Comparison of ENCODE assay signal across 11 cellular contexts in the genomic region with DNA sequence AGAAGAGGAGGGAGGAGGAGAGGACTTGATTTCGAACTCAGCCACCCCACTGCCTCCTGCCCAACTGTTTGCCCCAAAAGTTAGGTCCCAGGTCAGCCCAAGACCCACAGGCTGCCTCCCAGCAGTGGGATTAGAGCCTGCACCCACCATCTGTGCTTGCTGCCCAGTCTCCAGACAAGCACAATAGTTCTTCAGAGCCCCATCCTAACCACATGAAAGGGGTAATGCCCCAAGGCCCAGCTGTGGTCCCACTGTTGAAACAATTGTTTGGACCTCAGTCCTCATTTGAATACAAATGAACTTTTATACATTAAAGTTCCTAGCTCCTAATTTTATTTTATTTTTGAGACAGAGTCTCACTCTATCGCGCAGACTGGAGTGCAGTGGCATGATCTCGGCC.
"Had no signal": no experiment of that assay in that cellular context is flagged by ENCODE, and none has a peak within 500 bp of the region (broad histone marks: within the 10 kb centered on the region; RNA-seq: fewer than 3 reads in every experiment).

No MANE protein-coding gene starts in this region.

- ATAC-seq: activated T-helper 17 cell treated with anti-CD3 and anti-CD28 coated beads, Interleukin-2, amount 50 U/mL, for 72 hours; gastroesophageal sphincter; stimulated activated memory B cell treated with anti-CD40 and anti-IgM and Interleukin-4, amounts not matched to agents 10 μg/mL and 1 μg/mL and 100 μg/mL, for 72 hours had no signal

- H3K27me3 ChIP-seq: gastroesophageal sphincter, ovary, tibial nerve, uterus had no signal

- H3K9me3 ChIP-seq: gastroesophageal sphincter, ovary, tibial nerve, uterus had no signal

- H3K27ac Mint-ChIP-seq: activated naive CD4-positive, alpha-beta T cell treated with anti-CD3 and anti-CD28 coated beads, Interleukin-2, amount 10 ng/mL, durations not matched to agents 7 days and 5 days; activated T-helper 17 cell treated with anti-CD3 and anti-CD28 coated beads, Interleukin-2, amount 50 U/mL, for 72 hours; stimulated activated memory B cell treated with anti-CD40 and anti-IgM and Interleukin-4, amounts not matched to agents 10 μg/mL and 1 μg/mL and 100 μg/mL, for 72 hours had no signal

- H3K4me3 ChIP-seq: gastroesophageal sphincter, ovary, tibial nerve, uterus had no signal

- H3K9me3 Mint-ChIP-seq: activated naive CD4-positive, alpha-beta T cell treated with anti-CD3 and anti-CD28 coated beads, Interleukin-2, amount 10 ng/mL, durations not matched to agents 7 days and 5 days; activated T-helper 17 cell treated with anti-CD3 and anti-CD28 coated beads, Interleukin-2, amount 50 U/mL, for 72 hours; stimulated activated memory B cell treated with anti-CD40 and anti-IgM and Interleukin-4, amounts not matched to agents 10 μg/mL and 1 μg/mL and 100 μg/mL, for 72 hours had no signal

- DNase-seq: activated CD4-positive, CD25-positive, alpha-beta regulatory T cell treated with anti-CD3 and anti-CD28 coated beads, Interleukin-2, amount 50 U/mL, for 72 hours; activated naive CD4-positive, alpha-beta T cell treated with anti-CD3 and anti-CD28 coated beads, Interleukin-2, amount 10 ng/mL, durations not matched to agents 7 days and 5 days; erythroblast; kidney; ovary; stimulated activated CD4-positive, alpha-beta T cell treated with anti-CD3 and anti-CD28 coated beads, Interleukin-12 subunit alpha, Interleukin-12 subunit beta, amount 100 ng/mL, for 4 hours; uterus had no signal

- H3K4me1 ChIP-seq: uterus had no signal

- H3K27me3 Mint-ChIP-seq: activated naive CD4-positive, alpha-beta T cell treated with anti-CD3 and anti-CD28 coated beads, Interleukin-2, amount 10 ng/mL, durations not matched to agents 7 days and 5 days; activated T-helper 17 cell treated with anti-CD3 and anti-CD28 coated beads, Interleukin-2, amount 50 U/mL, for 72 hours; stimulated activated memory B cell treated with anti-CD40 and anti-IgM and Interleukin-4, amounts not matched to agents 10 μg/mL and 1 μg/mL and 100 μg/mL, for 72 hours had no signal

- H3K4me3 Mint-ChIP-seq: activated naive CD4-positive, alpha-beta T cell treated with anti-CD3 and anti-CD28 coated beads, Interleukin-2, amount 10 ng/mL, durations not matched to agents 7 days and 5 days; activated T-helper 17 cell treated with anti-CD3 and anti-CD28 coated beads, Interleukin-2, amount 50 U/mL, for 72 hours; stimulated activated memory B cell treated with anti-CD40 and anti-IgM and Interleukin-4, amounts not matched to agents 10 μg/mL and 1 μg/mL and 100 μg/mL, for 72 hours had no signal

- H3K27ac ChIP-seq: gastroesophageal sphincter, ovary, tibial nerve, uterus had no signal
